ENCODE assay signal across 1 cellular context in the genomic region with DNA sequence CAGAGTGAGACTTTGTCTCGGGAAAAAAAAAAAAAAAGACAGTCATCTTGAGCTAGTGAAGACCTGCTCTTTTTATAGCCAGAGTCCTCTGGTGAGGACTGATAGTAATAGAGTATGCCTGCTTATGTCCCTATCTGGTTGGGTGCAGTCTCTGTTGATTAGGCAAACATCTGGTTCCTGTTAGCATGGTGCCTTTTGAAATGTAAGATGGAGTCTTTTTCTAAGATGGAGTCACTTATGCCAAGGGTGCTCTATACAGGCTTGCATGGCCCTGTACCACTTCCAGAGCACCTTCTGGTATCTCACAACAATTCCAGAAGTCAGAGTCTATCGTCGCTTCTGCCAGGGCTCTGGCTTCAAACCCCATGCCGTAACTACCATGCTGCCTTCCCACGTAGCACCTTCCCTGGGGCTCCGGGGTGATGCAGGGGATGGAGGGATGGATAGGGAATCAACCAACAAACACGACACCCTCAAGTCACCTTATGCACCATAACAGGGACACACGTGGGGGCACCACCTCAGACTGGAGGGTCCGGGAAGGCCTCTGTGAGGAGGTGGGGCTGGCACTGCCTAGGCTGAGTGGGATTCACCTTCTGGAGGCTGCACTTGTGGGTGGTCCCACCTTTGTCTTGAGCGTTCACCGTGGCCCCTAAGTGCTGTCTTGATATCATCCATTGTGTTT.
TF ChIP-seq lines count a peak whose summit lies in the region.

No MANE protein-coding gene starts in this region.

TF ChIP-seq in K562, 482 proteins besides CTCF, POLR2A, EP300 and RAD21 (continued from another document and continues in another):
- peak; percentile 100 for TF ChIP-seq CUX1 (CRISPR knock-in tag; IDR thresholded peaks at IDR 0.05)
- peak; percentile 92 for TF ChIP-seq ZNF174 (CRISPR knock-in tag; IDR thresholded peaks at IDR 0.05)
- TF ChIP-seq ZNF707 (CRISPR knock-in tag; conservative IDR thresholded peaks at IDR 0.05): peak; percentile 85
- peak; percentile 14 for TF ChIP-seq DACH1 (IDR thresholded peaks at IDR 0.05; ENCODE audit: partially characterized antibody)
- peak; percentile 15 to 93 (median 33) for TF ChIP-seq YY1 (IDR thresholded peaks at IDR 0.05; ENCODE audit: borderline replicate concordance in 1 of 3, control insufficient read depth in 1 of 3, extremely low read depth in 1 of 3, insufficient read depth in 3 of 3, insufficient read length in 1 of 3, insufficient replicate concordance in 2 of 3, low read depth in 1 of 3, low read length in 2 of 3)
- TF ChIP-seq CBX3 (IDR thresholded peaks at IDR 0.05; ENCODE audit: borderline replicate concordance in 1 of 2, low read length in 2 of 2): no peak
- TF ChIP-seq ZEB2 (IDR thresholded peaks at IDR 0.05): no peak
- no peak for TF ChIP-seq NR2C2 (CRISPR knock-in tag; IDR thresholded peaks at IDR 0.05)
- TF ChIP-seq NR2C2 (tag; IDR thresholded peaks at IDR 0.05): peak; percentile 74; the same call in 1 of the 2 replicates
- TF ChIP-seq NR3C1 (CRISPR knock-in tag; IDR thresholded peaks at IDR 0.05): no peak
- TF ChIP-seq CHD4 (IDR thresholded peaks at IDR 0.05; ENCODE audit: insufficient read depth, insufficient replicate concordance, low read depth, low read length, poor library complexity, severe bottlenecking): no peak
- TF ChIP-seq BRD9 (IDR thresholded peaks at IDR 0.05; ENCODE audit: low read depth, partially characterized antibody): no peak
- peak; percentile 98 for TF ChIP-seq ZNF41 (CRISPR knock-in tag; conservative IDR thresholded peaks at IDR 0.05)
- TF ChIP-seq CHD1 (IDR thresholded peaks at IDR 0.05; ENCODE audit: low read length): no peak
- peak; percentile 95 for TF ChIP-seq DDX20 (tag; IDR thresholded peaks at IDR 0.05; ENCODE audit: low read depth)
- TF ChIP-seq MCM7 (IDR thresholded peaks at IDR 0.05): no peak
- TF ChIP-seq CBFA2T2 (conservative IDR thresholded peaks at IDR 0.05): peak; percentile 95
- TF ChIP-seq EP400 (IDR thresholded peaks at IDR 0.05): no peak
- TF ChIP-seq, protein P1, sequence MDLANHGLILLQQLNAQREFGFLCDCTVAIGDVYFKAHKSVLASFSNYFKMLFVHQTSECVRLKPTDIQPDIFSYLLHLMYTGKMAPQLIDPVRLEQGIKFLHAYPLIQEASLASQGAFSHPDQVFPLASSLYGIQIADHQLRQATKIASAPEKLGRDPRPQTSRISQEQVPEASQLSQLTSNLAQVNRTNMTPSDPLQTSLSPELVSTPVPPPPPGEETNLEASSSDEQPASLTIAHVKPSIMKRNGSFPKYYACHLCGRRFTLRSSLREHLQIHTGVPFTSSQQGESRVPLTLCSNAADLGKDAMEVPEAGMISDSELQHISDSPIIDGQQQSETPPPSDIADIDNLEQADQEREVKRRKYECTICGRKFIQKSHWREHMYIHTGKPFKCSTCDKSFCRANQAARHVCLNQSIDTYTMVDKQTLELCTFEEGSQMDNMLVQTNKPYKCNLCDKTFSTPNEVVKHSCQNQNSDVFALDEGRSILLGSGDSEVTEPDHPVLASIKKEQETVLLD (IDR thresholded peaks at IDR 0.05): peak; percentile 76; the same call in 1 of the 2 replicates
- TF ChIP-seq HNRNPUL1 (IDR thresholded peaks at IDR 0.05; ENCODE audit: low read length): no peak
- TF ChIP-seq PTRF (tag; IDR thresholded peaks at IDR 0.05): peak; percentile 97
- TF ChIP-seq HEY1 (CRISPR knock-in tag; IDR thresholded peaks at IDR 0.05; ENCODE audit: borderline replicate concordance): peak; percentile 53; the same call in 1 of the 2 replicates
- TF ChIP-seq, protein P2, sequence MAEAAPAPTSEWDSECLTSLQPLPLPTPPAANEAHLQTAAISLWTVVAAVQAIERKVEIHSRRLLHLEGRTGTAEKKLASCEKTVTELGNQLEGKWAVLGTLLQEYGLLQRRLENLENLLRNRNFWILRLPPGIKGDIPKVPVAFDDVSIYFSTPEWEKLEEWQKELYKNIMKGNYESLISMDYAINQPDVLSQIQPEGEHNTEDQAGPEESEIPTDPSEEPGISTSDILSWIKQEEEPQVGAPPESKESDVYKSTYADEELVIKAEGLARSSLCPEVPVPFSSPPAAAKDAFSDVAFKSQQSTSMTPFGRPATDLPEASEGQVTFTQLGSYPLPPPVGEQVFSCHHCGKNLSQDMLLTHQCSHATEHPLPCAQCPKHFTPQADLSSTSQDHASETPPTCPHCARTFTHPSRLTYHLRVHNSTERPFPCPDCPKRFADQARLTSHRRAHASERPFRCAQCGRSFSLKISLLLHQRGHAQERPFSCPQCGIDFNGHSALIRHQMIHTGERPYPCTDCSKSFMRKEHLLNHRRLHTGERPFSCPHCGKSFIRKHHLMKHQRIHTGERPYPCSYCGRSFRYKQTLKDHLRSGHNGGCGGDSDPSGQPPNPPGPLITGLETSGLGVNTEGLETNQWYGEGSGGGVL (CRISPR knock-in tag; IDR thresholded peaks at IDR 0.05): peak; percentile 97
- TF ChIP-seq FOSL1 (tag; conservative IDR thresholded peaks at IDR 0.05): peak; percentile 48; the same call in 1 of the 2 replicates
- no peak for TF ChIP-seq PHF20 (IDR thresholded peaks at IDR 0.05; ENCODE audit: partially characterized antibody)
- no peak for TF ChIP-seq HMG20B (CRISPR knock-in tag; IDR thresholded peaks at IDR 0.05)
- peak; percentile 97 for TF ChIP-seq KDM2B (CRISPR knock-in tag; IDR thresholded peaks at IDR 0.05)
- no peak for TF ChIP-seq ZNF3 (CRISPR knock-in tag; IDR thresholded peaks at IDR 0.05)
- peak in 1 of 2 experiments; percentile 100; a peak in 2 of 4 replicates for TF ChIP-seq TEAD1 (CRISPR knock-in tag; IDR thresholded peaks at IDR 0.05)
- no peak for TF ChIP-seq EZH2 (IDR thresholded peaks at IDR 0.05; ENCODE audit: borderline replicate concordance, low read depth, low read length)
- TF ChIP-seq SMARCA5 (IDR thresholded peaks at IDR 0.05): no peak
- no peak for TF ChIP-seq NEUROD1 (IDR thresholded peaks at IDR 0.05; ENCODE audit: borderline replicate concordance, low read depth, low read length, partially characterized antibody)
- peak; percentile 82; the same call in 1 of the 2 replicates for TF ChIP-seq CHCHD3 (CRISPR knock-in tag; IDR thresholded peaks at IDR 0.05)
- TF ChIP-seq DMBX1 (CRISPR knock-in tag; IDR thresholded peaks at IDR 0.05; ENCODE audit: borderline replicate concordance): peak; percentile 100
- no peak for TF ChIP-seq DNMT1 (IDR thresholded peaks at IDR 0.05)
- no peak for TF ChIP-seq MAX (CRISPR knock-in tag; IDR thresholded peaks at IDR 0.05)
- TF ChIP-seq NELFE (IDR thresholded peaks at IDR 0.05; ENCODE audit: insufficient read depth, insufficient read length): no peak
- TF ChIP-seq HMGN3 (IDR thresholded peaks at IDR 0.05; ENCODE audit: borderline replicate concordance, extremely low read depth, insufficient read length, low read depth, low read length): no peak
- TF ChIP-seq, protein P3, sequence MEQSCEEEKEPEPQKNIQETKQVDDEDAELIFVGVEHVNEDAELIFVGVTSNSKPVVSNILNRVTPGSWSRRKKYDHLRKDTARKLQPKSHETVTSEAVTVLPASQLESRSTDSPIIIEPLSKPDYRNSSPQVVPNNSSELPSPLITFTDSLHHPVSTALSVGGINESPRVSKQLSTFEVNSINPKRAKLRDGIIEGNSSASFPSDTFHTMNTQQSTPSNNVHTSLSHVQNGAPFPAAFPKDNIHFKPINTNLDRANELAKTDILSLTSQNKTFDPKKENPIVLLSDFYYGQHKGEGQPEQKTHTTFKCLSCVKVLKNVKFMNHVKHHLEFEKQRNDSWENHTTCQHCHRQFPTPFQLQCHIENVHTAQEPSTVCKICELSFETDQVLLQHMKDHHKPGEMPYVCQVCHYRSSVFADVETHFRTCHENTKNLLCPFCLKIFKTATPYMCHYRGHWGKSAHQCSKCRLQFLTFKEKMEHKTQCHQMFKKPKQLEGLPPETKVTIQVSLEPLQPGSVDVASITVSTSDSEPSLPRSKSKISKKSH (CRISPR knock-in tag; IDR thresholded peaks at IDR 0.05): peak; percentile 90
- TF ChIP-seq RBM25 (IDR thresholded peaks at IDR 0.05; ENCODE audit: low read depth, low read length, severe bottlenecking): no peak
- peak; percentile 89 for TF ChIP-seq NFE2L1 (tag; IDR thresholded peaks at IDR 0.05; ENCODE audit: borderline replicate concordance, low read depth)
- TF ChIP-seq NFYB (IDR thresholded peaks at IDR 0.05; ENCODE audit: extremely low read depth, insufficient read length): no peak
- TF ChIP-seq MEF2D (tag; conservative IDR thresholded peaks at IDR 0.05; ENCODE audit: low read depth): peak; percentile 99
- TF ChIP-seq BCLAF1 (IDR thresholded peaks at IDR 0.05; ENCODE audit: borderline replicate concordance in 1 of 2, control insufficient read depth in 1 of 2, low read depth in 2 of 2, low read length in 1 of 2): no peak
- TF ChIP-seq PPARD (CRISPR knock-in tag; IDR thresholded peaks at IDR 0.05): peak; percentile 94
- peak; percentile 95 for TF ChIP-seq ZNF384 (IDR thresholded peaks at IDR 0.05; ENCODE audit: low read depth, low read length)
- TF ChIP-seq SREBF1 (IDR thresholded peaks at IDR 0.05; ENCODE audit: borderline replicate concordance, low read depth, low read length): no peak
- TF ChIP-seq HDAC8 (tag; IDR thresholded peaks at IDR 0.05): peak; percentile 98
- no peak for TF ChIP-seq ZNF511 (CRISPR knock-in tag; IDR thresholded peaks at IDR 0.05)
- TF ChIP-seq HNRNPK (IDR thresholded peaks at IDR 0.05; ENCODE audit: low read depth, low read length, poor library complexity, severe bottlenecking): no peak
- no peak for TF ChIP-seq SMARCC2 (IDR thresholded peaks at IDR 0.05; ENCODE audit: low read depth)
- TF ChIP-seq, protein P4, sequence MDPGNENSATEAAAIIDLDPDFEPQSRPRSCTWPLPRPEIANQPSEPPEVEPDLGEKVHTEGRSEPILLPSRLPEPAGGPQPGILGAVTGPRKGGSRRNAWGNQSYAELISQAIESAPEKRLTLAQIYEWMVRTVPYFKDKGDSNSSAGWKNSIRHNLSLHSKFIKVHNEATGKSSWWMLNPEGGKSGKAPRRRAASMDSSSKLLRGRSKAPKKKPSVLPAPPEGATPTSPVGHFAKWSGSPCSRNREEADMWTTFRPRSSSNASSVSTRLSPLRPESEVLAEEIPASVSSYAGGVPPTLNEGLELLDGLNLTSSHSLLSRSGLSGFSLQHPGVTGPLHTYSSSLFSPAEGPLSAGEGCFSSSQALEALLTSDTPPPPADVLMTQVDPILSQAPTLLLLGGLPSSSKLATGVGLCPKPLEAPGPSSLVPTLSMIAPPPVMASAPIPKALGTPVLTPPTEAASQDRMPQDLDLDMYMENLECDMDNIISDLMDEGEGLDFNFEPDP (CRISPR knock-in tag; IDR thresholded peaks at IDR 0.05): peak; percentile 99
- TF ChIP-seq SIX5 (IDR thresholded peaks at IDR 0.05; ENCODE audit: borderline replicate concordance in 1 of 2, insufficient read depth in 1 of 2, low read depth in 1 of 2, low read length in 2 of 2): no peak
